In genomic region chr2:140041801-140042200, GRCh38 we compare ENCODE assay signal across 28 cellular contexts.
"Had no signal": no experiment of that assay in that cellular context is flagged by ENCODE, and none has a peak within 500 bp of the region (broad histone marks: within the 10 kb centered on the region; RNA-seq: fewer than 3 reads in every experiment).

No MANE protein-coding gene starts in this region.

- H3K27me3 ChIP-seq: stomach, suprapubic skin, testis, thyroid gland, tibial artery, tibial nerve, transverse colon, upper lobe of left lung, upper lobe of right lung, uterus, vagina had no signal

- H3K36me3 ChIP-seq: stomach, suprapubic skin, thoracic aorta, thyroid gland, tibial artery, tibial nerve, transverse colon, upper lobe of left lung, upper lobe of right lung, uterus, vagina had no signal

- H3K36me3 Mint-ChIP-seq: stimulated activated effector memory CD8-positive, alpha-beta T cell treated with anti-CD3 and anti-CD28 coated beads, Interleukin-12 subunit alpha, Interleukin-12 subunit beta, amount 100 ng/mL, for 72 hours; stimulated activated memory B cell treated with anti-CD40 and anti-IgM and Interleukin-4, amounts not matched to agents 10 μg/mL and 1 μg/mL and 100 μg/mL, for 72 hours; stimulated activated naive B cell treated with anti-CD40 and anti-IgM and Interleukin-4, amounts not matched to agents 10 μg/mL and 1 μg/mL and 100 μg/mL, for 72 hours; type B pancreatic cell had no signal

- H3K4me3 ChIP-seq: stomach, suprapubic skin, testis, thoracic aorta, thyroid gland, tibial artery, tibial nerve, transverse colon, upper lobe of left lung, upper lobe of right lung, uterus, vagina had no signal

- H3K4me1 Mint-ChIP-seq: stimulated activated effector memory CD8-positive, alpha-beta T cell treated with anti-CD3 and anti-CD28 coated beads, Interleukin-12 subunit alpha, Interleukin-12 subunit beta, amount 100 ng/mL, for 72 hours; stimulated activated memory B cell treated with anti-CD40 and anti-IgM and Interleukin-4, amounts not matched to agents 10 μg/mL and 1 μg/mL and 100 μg/mL, for 72 hours; stimulated activated naive B cell treated with anti-CD40 and anti-IgM and Interleukin-4, amounts not matched to agents 10 μg/mL and 1 μg/mL and 100 μg/mL, for 72 hours; stimulated activated naive CD8-positive, alpha-beta T cell treated with anti-CD3 and anti-CD28 coated beads, Interleukin-15, amount 100 ng/mL, for 72 hours had no signal

- DNase-seq: stimulated activated CD4-positive, alpha-beta T cell treated with anti-CD3 and anti-CD28 coated beads, Interleukin-2, amount 100 ng/mL, for 48 hours; stimulated activated CD4-positive, alpha-beta T cell treated with anti-CD3 and anti-CD28 coated beads, Interleukin-4, amount 100 ng/mL, for 1 hour; stimulated activated CD4-positive, alpha-beta T cell treated with anti-CD3 and anti-CD28 coated beads, Interleukin-4, amount 100 ng/mL, for 24 hours; stimulated activated CD4-positive, alpha-beta T cell treated with anti-CD3 and anti-CD28 coated beads, Interleukin-4, amount 100 ng/mL, for 4 hours; stimulated activated CD8-positive, alpha-beta memory T cell treated with anti-CD3 and anti-CD28 coated beads, Interleukin-4, amount 100 ng/mL, for 48 hours; stimulated activated naive B cell treated with anti-CD40 and anti-IgM and Interleukin-4, amounts not matched to agents 10 μg/mL and 1 μg/mL and 100 μg/mL, for 72 hours; stimulated activated naive CD4-positive, alpha-beta T cell; stimulated activated naive CD4-positive, alpha-beta T cell treated with Interleukin-2 at 50 U/mL for 16 hours; stimulated activated naive CD8-positive, alpha-beta T cell treated with anti-CD3 and anti-CD28 coated beads, Interleukin-15, amount 100 ng/mL, for 72 hours; stimulated activated naive CD8-positive, alpha-beta T cell treated with anti-CD3 and anti-CD28 coated beads, Interleukin-15, Interleukin-2, amounts not matched to agents 100 U/mL and 50 U/mL, for 24 hours; stomach; substantia nigra; testis; thyroid gland; tibial artery; transverse colon; trophoblast cell; upper lobe of left lung; upper lobe of right lung; uterus had no signal

- H3K27ac Mint-ChIP-seq: stimulated activated effector memory CD8-positive, alpha-beta T cell treated with anti-CD3 and anti-CD28 coated beads, Interleukin-12 subunit alpha, Interleukin-12 subunit beta, amount 100 ng/mL, for 72 hours; stimulated activated memory B cell treated with anti-CD40 and anti-IgM and Interleukin-4, amounts not matched to agents 10 μg/mL and 1 μg/mL and 100 μg/mL, for 72 hours; stimulated activated naive B cell treated with anti-CD40 and anti-IgM and Interleukin-4, amounts not matched to agents 10 μg/mL and 1 μg/mL and 100 μg/mL, for 72 hours; stimulated activated naive CD8-positive, alpha-beta T cell treated with anti-CD3 and anti-CD28 coated beads, Interleukin-15, amount 100 ng/mL, for 72 hours; stimulated activated naive CD8-positive, alpha-beta T cell treated with anti-CD3 and anti-CD28 coated beads, Interleukin-15, Interleukin-2, amounts not matched to agents 100 ng/mL and 50 ng/mL, for 24 hours; type B pancreatic cell had no signal

- H3K9me3 Mint-ChIP-seq: type B pancreatic cell had no signal

- H3K9me3 ChIP-seq: suprapubic skin, testis, thoracic aorta, thyroid gland, tibial artery, transverse colon, upper lobe of left lung, upper lobe of right lung, uterus, vagina had no signal

- H3K4me1 ChIP-seq: stomach, suprapubic skin, testis, thyroid gland, tibial artery, tibial nerve, transverse colon, upper lobe of left lung, upper lobe of right lung, uterus, vagina had no signal

- ATAC-seq: stimulated activated effector memory CD8-positive, alpha-beta T cell treated with anti-CD3 and anti-CD28 coated beads, Interleukin-12 subunit alpha, Interleukin-12 subunit beta, amount 100 ng/mL, for 72 hours; stimulated activated memory B cell treated with anti-CD40 and anti-IgM and Interleukin-4, amounts not matched to agents 10 μg/mL and 1 μg/mL and 100 μg/mL, for 72 hours; stimulated activated naive B cell treated with anti-CD40 and anti-IgM and Interleukin-4, amounts not matched to agents 10 μg/mL and 1 μg/mL and 100 μg/mL, for 72 hours; stimulated activated naive CD8-positive, alpha-beta T cell treated with anti-CD3 and anti-CD28 coated beads, Interleukin-15, amount 100 ng/mL, for 72 hours; stimulated activated naive CD8-positive, alpha-beta T cell treated with anti-CD3 and anti-CD28 coated beads, Interleukin-15, Interleukin-2, amounts not matched to agents 100 U/mL and 50 U/mL, for 24 hours; upper lobe of right lung had no signal

- H3K27me3 Mint-ChIP-seq: stimulated activated memory B cell treated with anti-CD40 and anti-IgM and Interleukin-4, amounts not matched to agents 10 μg/mL and 1 μg/mL and 100 μg/mL, for 72 hours; stimulated activated naive B cell treated with anti-CD40 and anti-IgM and Interleukin-4, amounts not matched to agents 10 μg/mL and 1 μg/mL and 100 μg/mL, for 72 hours; stimulated activated naive CD8-positive, alpha-beta T cell treated with anti-CD3 and anti-CD28 coated beads, Interleukin-15, amount 100 ng/mL, for 72 hours; stimulated activated naive CD8-positive, alpha-beta T cell treated with anti-CD3 and anti-CD28 coated beads, Interleukin-15, Interleukin-2, amounts not matched to agents 100 ng/mL and 50 ng/mL, for 24 hours; type B pancreatic cell had no signal

- H3K4me3 Mint-ChIP-seq: stimulated activated effector memory CD8-positive, alpha-beta T cell treated with anti-CD3 and anti-CD28 coated beads, Interleukin-12 subunit alpha, Interleukin-12 subunit beta, amount 100 ng/mL, for 72 hours; stimulated activated memory B cell treated with anti-CD40 and anti-IgM and Interleukin-4, amounts not matched to agents 10 μg/mL and 1 μg/mL and 100 μg/mL, for 72 hours; stimulated activated naive B cell treated with anti-CD40 and anti-IgM and Interleukin-4, amounts not matched to agents 10 μg/mL and 1 μg/mL and 100 μg/mL, for 72 hours; stimulated activated naive CD8-positive, alpha-beta T cell treated with anti-CD3 and anti-CD28 coated beads, Interleukin-15, amount 100 ng/mL, for 72 hours; stimulated activated naive CD8-positive, alpha-beta T cell treated with anti-CD3 and anti-CD28 coated beads, Interleukin-15, Interleukin-2, amounts not matched to agents 100 ng/mL and 50 ng/mL, for 24 hours; type B pancreatic cell had no signal

- H3K27ac ChIP-seq: stomach, suprapubic skin, testis, thoracic aorta, thyroid gland, tibial artery, tibial nerve, transverse colon, upper lobe of left lung, upper lobe of right lung, uterus, vagina had no signal
